Comparison of ENCODE assay signal across 8 cellular contexts in genomic region chr12:110355080-110355479, GRCh38. TPM values are rescaled to one million over a fixed set of nuclear protein-coding genes. Genes with fewer than 3 reads are reported as not detected.
DNase-seq lines count a peak whose midpoint lies in the region; ATAC-seq and TF ChIP-seq lines count a peak whose summit lies in the region.

No MANE protein-coding gene starts in this region.

- H3K36me3 ChIP-seq in heart right ventricle (peaks cover 0 to 24% (median 5%) of the 10 kb centered on the region in 9 donors), right atrium auricular region (peaks cover 16% of the 10 kb centered on the region), psoas muscle (ENCODE audit: insufficient read depth in 1 of 2, low read depth in 1 of 2) (peaks cover 0 to 16% of the 10 kb centered on the region in 2 donors), testis (ENCODE audit: low read depth, missing control alignments) (no peaks in the 10 kb centered on the region)

- no peak overlapping the region for H3K27ac ChIP-seq in heart right ventricle
- no peak overlapping the region for H3K27ac ChIP-seq in right atrium auricular region
- H3K27ac ChIP-seq in psoas muscle: no peak overlapping the region
- H3K27ac ChIP-seq in testis: no peak overlapping the region

- peaks cover 5% of the 10 kb centered on the region for H3K36me3 Mint-ChIP-seq in chondrocyte (ENCODE audit: low read depth)

- no peak overlapping the region for H3K4me3 Mint-ChIP-seq in chondrocyte (ENCODE audit: unreplicated experiment)

- H3K4me1 Mint-ChIP-seq in chondrocyte (ENCODE audit: low read depth): peaks cover 3% of the 10 kb centered on the region

- H3K9me3 ChIP-seq in heart right ventricle: no peaks in the 10 kb centered on the region
- no peaks in the 10 kb centered on the region for H3K9me3 ChIP-seq in right atrium auricular region
- no peaks in the 10 kb centered on the region for H3K9me3 ChIP-seq in psoas muscle
- H3K9me3 ChIP-seq in testis: no peaks in the 10 kb centered on the region

- no peaks in the 10 kb centered on the region for H3K9me3 Mint-ChIP-seq in chondrocyte (ENCODE audit: low read depth)

- DNase-seq in heart right ventricle (no peak), right atrium auricular region (ENCODE audit: low spot score) (no peak), NCI-H82 (lab: John Stamatoyannopoulos, UW) (peak; percentile 77), chondrocyte (ENCODE audit: low spot score) (no peak), psoas muscle (no peak), ecto neural progenitor cell (ENCODE audit: low spot score) (no peak), testis (no peak)

- H3K4me1 ChIP-seq in heart right ventricle: peaks cover 0 to 14% (median 0%) of the 10 kb centered on the region in 9 donors
- H3K4me1 ChIP-seq in right atrium auricular region: no peaks in the 10 kb centered on the region
- H3K4me1 ChIP-seq in psoas muscle: no peaks in the 10 kb centered on the region
- H3K4me1 ChIP-seq in testis: peaks cover 3% of the 10 kb centered on the region

- no peaks in the 10 kb centered on the region for H3K27me3 Mint-ChIP-seq in chondrocyte (ENCODE audit: low read depth)

- 35 to 45% methylated on average over 3 of the region's 3 CpGs for WGBS in heart right ventricle, 2 donors
- WGBS in psoas muscle, 3 donors: 24 to 25% (median 25%) methylated on average over 3 of the region's 3 CpGs
- 57 to 61% methylated on average over 3 of the region's 3 CpGs for WGBS in testis, 2 donors

- H3K27me3 ChIP-seq in heart right ventricle (no peaks in the 10 kb centered on the region), right atrium auricular region (no peaks in the 10 kb centered on the region), psoas muscle (ENCODE audit: insufficient read depth in 3 of 3, low read length in 2 of 3) (no peaks in the 10 kb centered on the region), testis (no peaks in the 10 kb centered on the region)

- no peak overlapping the region for H3K27ac Mint-ChIP-seq in chondrocyte (ENCODE audit: unreplicated experiment)

- no peak for TF ChIP-seq POLR2A in testis (IDR thresholded peaks at IDR 0.05)

- ATAC-seq in heart right ventricle (peak in 5 of 8 donors; percentile 29 to 39 (median 31)), psoas muscle (peak; percentile 29 to 49 (median 46)), GM19324 (IDR thresholded peaks at IDR 0.05; ENCODE audit: low FRiP score, unreplicated experiment) (no peak)

- intact Hi-C loops in heart right ventricle (cut with DNase I) (no loop called here), psoas muscle (cut with DNase I) (no loop called here), testis (cut with DNase I; ENCODE audit: low total_unique reads) (no loop called here)

- TF ChIP-seq CTCF in heart right ventricle (IDR thresholded peaks at IDR 0.05): peak in 7 of 9 donors; percentile 13 to 44 (median 33)
- TF ChIP-seq CTCF in right atrium auricular region (IDR thresholded peaks at IDR 0.05): peak in 1 of 2 donors; percentile 49
- TF ChIP-seq CTCF in chondrocyte (IDR thresholded peaks at IDR 0.05): peak; percentile 66
- TF ChIP-seq CTCF in psoas muscle (IDR thresholded peaks at IDR 0.05): peak; percentile 21
- peak in 1 of 3 experiments; percentile 3 for TF ChIP-seq CTCF in testis (IDR thresholded peaks at IDR 0.05)

- no peak overlapping the region for H3K4me3 ChIP-seq in heart right ventricle
- no peak overlapping the region for H3K4me3 ChIP-seq in right atrium auricular region
- no peak overlapping the region for H3K4me3 ChIP-seq in psoas muscle
- no peak overlapping the region for H3K4me3 ChIP-seq in testis

RNA-seq across cellular contexts. Expression of gene ANAPC7, which starts 48.4 kb away (rescaled TPM):
- 10 to 100 TPM; 28.9 to 42.6 (median 34.5) TPM for total RNA-seq in heart right ventricle
- 10 to 100 TPM; 36.0 to 54.6 TPM for polyA plus RNA-seq in heart right ventricle
- total RNA-seq in right atrium auricular region: 10 to 100 TPM; 30.4 to 30.9 TPM
- 32.7 to 50.3 TPM (median 35.4 TPM) in 3 replicates for total RNA-seq in chondrocyte
- 10 to 100 TPM; 31.9 to 43.9 (median 40.2) TPM for total RNA-seq in psoas muscle
- 10 to 100 TPM; 20.8 to 35.1 (median 24.0) TPM for polyA plus RNA-seq in psoas muscle
- 10 to 100 TPM; 67.1 to 96.5 TPM for total RNA-seq in testis
- polyA plus RNA-seq in testis (ENCODE audit: insufficient read depth, low read depth, low replicate concordance): 94.4 TPM
